In genomic region chr15:64157599-64158125, GRCh38 we compare ENCODE assay signal across 23 cellular contexts. TPM values are rescaled to one million over a fixed set of nuclear protein-coding genes. Genes with fewer than 3 reads are reported as not detected.
DNase-seq lines count a peak whose midpoint lies in the region; ATAC-seq, FAIRE-seq and TF ChIP-seq lines count a peak whose summit lies in the region.
"Had no signal": no experiment of that assay in that cellular context is flagged by ENCODE, and none has a peak within 500 bp of the region (broad histone marks: within the 10 kb centered on the region; RNA-seq: fewer than 3 reads in every experiment).

No MANE protein-coding gene starts in this region.

- TF ChIP-seq EP300 in K562 (IDR thresholded peaks at IDR 0.05; ENCODE audit: low read length) = no peak

- no peak overlapping the region for H2AFZ ChIP-seq in Karpas-422 (ENCODE audit: low read length)
- no peak overlapping the region for H2AFZ ChIP-seq in K562 (ENCODE audit: low read depth, low read length)

- no peaks in the 10 kb centered on the region for H3K27me3 ChIP-seq in Karpas-422 (ENCODE audit: low read length)
- no peaks in the 10 kb centered on the region for H3K27me3 ChIP-seq in K562 (ENCODE audit: control insufficient read depth in 2 of 2, insufficient read depth in 2 of 2, low read length in 2 of 2)
- peaks cover 9% of the 10 kb centered on the region for H3K27me3 ChIP-seq in neutrophil
- H3K27me3 ChIP-seq: ascending aorta had no signal

- in situ Hi-C loops in K562 (cut with MboI) = no loop called here

- no peak for TF ChIP-seq RAD21 in K562 (CRISPR knock-in tag; conservative IDR thresholded peaks at IDR 0.05 in 1 of 2, IDR thresholded peaks at IDR 0.05 in 1 of 2)

- no peak overlapping the region for H3K4me2 ChIP-seq in Karpas-422 (ENCODE audit: low read depth, low read length, poor library complexity, severe bottlenecking)
- no peak overlapping the region for H3K4me2 ChIP-seq in K562 (ENCODE audit: insufficient read depth, low read length)

- H3K4me1 Mint-ChIP-seq in activated T-cell treated with anti-CD3 and anti-CD28 coated beads, Interleukin-2, amount 50 U/mL, for 72 hours (ENCODE audit: low read depth) = peaks cover 45% of the 10 kb centered on the region

- TF ChIP-seq CTCF in K562 (IDR thresholded peaks at IDR 0.05 in 2 of 3, conservative IDR thresholded peaks at IDR 0.05 in 1 of 3; ENCODE audit: insufficient read depth in 2 of 3, low read depth in 1 of 3, low read length in 3 of 3) (no peak), neutrophil (IDR thresholded peaks at IDR 0.05) (no peak)

- no peak overlapping the region for H3K27ac ChIP-seq in Karpas-422 (ENCODE audit: low read length)
- H3K27ac ChIP-seq in K562 (ENCODE audit: extremely low read depth, low read depth, low read length) = no peak overlapping the region
- peak overlapping the region; percentile 18 for H3K27ac ChIP-seq in neutrophil
- H3K27ac ChIP-seq: ascending aorta, HL-60, tibial artery had no signal

- H3K4me3 Mint-ChIP-seq in activated T-cell treated with anti-CD3 and anti-CD28 coated beads, Interleukin-2, amount 50 U/mL, for 72 hours = peak overlapping the region in 1 of 2 donors; percentile 2
- H3K4me3 Mint-ChIP-seq: CD8-positive, alpha-beta T cell had no signal

- no peaks in the 10 kb centered on the region for H3K9me1 ChIP-seq in K562 (ENCODE audit: control insufficient read depth, insufficient read depth, low read length)

- 71% methylated on average over 1 of the region's 1 CpG for WGBS in K562 (ENCODE audit: insufficient coverage, low coverage, missing lambda C conversion rate)

- TF ChIP-seq POLR2A in K562 (conservative IDR thresholded peaks at IDR 0.05) = no peak; the same call in 1 of the 2 replicates

- H3K4me3 ChIP-seq in Karpas-422 (ENCODE audit: low read length) (no peak overlapping the region), K562 (no peak overlapping the region), neutrophil (ENCODE audit: low read depth in 1 of 2, low read length in 1 of 2) (no peak overlapping the region)
- H3K4me3 ChIP-seq: ascending aorta, HAP-1, tibial artery had no signal

- POLR2A ChIA-PET in K562 (lab: Yijun Ruan, JAX) = interaction anchor here (1.1 to 1.2 kb wide), 2 partner anchors 10 to 570 kb away, joined by 3 read pairs; no protein-coding TSS in a partner anchor

- no peaks in the 10 kb centered on the region for H3K9me3 ChIP-seq in Karpas-422 (ENCODE audit: low read length)
- no peaks in the 10 kb centered on the region for H3K9me3 ChIP-seq in K562 (replicated peaks; ENCODE audit: control insufficient read depth, insufficient read depth, low read depth, low read length)
- H3K9me3 ChIP-seq in neutrophil = no peaks in the 10 kb centered on the region
- H3K9me3 ChIP-seq: ascending aorta, HAP-1, tibial artery had no signal

- no peak for FAIRE-seq in K562 (lab: Jason Lieb, UNC)
- FAIRE-seq: GM18507, RCC 7860 had no signal

- peak overlapping the region; percentile 29 for H3K27ac Mint-ChIP-seq in activated T-cell treated with anti-CD3 and anti-CD28 coated beads, Interleukin-2, amount 50 U/mL, for 72 hours
- H3K27ac Mint-ChIP-seq: CD8-positive, alpha-beta T cell had no signal

- peaks cover 18 to 32% of the 10 kb centered on the region in 2 donors for H3K36me3 Mint-ChIP-seq in activated T-cell treated with anti-CD3 and anti-CD28 coated beads, Interleukin-2, amount 50 U/mL, for 72 hours (ENCODE audit: insufficient read depth in 2 of 2)

- BruUV-seq in K562 (replicated peaks; lab: Mats Ljungman, UMichigan) = no TSS peak

- H3K36me3 ChIP-seq in Karpas-422 (ENCODE audit: insufficient read depth, low read length) = peaks cover 33% of the 10 kb centered on the region
- peaks cover 75% of the 10 kb centered on the region for H3K36me3 ChIP-seq in K562 (ENCODE audit: control insufficient read depth, insufficient read depth, low read length)
- H3K36me3 ChIP-seq in neutrophil = peaks cover 78% of the 10 kb centered on the region

- intact Hi-C loops in K562 (cut with micrococcal nuclease) = loop anchor here (10.0 kb wide), 1 partner anchor 543 kb away; no protein-coding TSS in a partner anchor

- H3K9me2 ChIP-seq in Karpas-422 (replicated peaks; ENCODE audit: insufficient read depth, low read length) = no peaks in the 10 kb centered on the region

- CTCF ChIA-PET in K562 (lab: Yijun Ruan, JAX; ENCODE audit: low intra/inter-chr PET ratio) = no interaction called here

- peaks cover 9% of the 10 kb centered on the region for H3K27me3 Mint-ChIP-seq in activated T-cell treated with anti-CD3 and anti-CD28 coated beads, Interleukin-2, amount 50 U/mL, for 72 hours (ENCODE audit: low read depth)

- H3K79me2 ChIP-seq in Karpas-422 (ENCODE audit: low read length) (peaks cover 17% of the 10 kb centered on the region), K562 (ENCODE audit: control insufficient read depth, insufficient read depth, low read length) (peaks cover 43% of the 10 kb centered on the region)

- H3K9me3 Mint-ChIP-seq in activated T-cell treated with anti-CD3 and anti-CD28 coated beads, Interleukin-2, amount 50 U/mL, for 72 hours = no peaks in the 10 kb centered on the region
- H3K9me3 Mint-ChIP-seq: CD8-positive, alpha-beta T cell had no signal

- H3K9ac ChIP-seq in Karpas-422 (ENCODE audit: low read length) = no peak overlapping the region
- H3K9ac ChIP-seq in K562 (ENCODE audit: insufficient read depth in 1 of 2, low read depth in 2 of 2, low read length in 2 of 2) = no peak overlapping the region

- H4K20me1 ChIP-seq in Karpas-422 (ENCODE audit: insufficient read depth, low read depth, low read length) (peaks cover 16% of the 10 kb centered on the region; the same call in 1 of the 2 replicates), K562 (replicated peaks; ENCODE audit: control insufficient read depth, insufficient read depth, low read length) (no peaks in the 10 kb centered on the region; the same call in 1 of the 2 replicates)

- peaks cover 57% of the 10 kb centered on the region for H3K4me1 ChIP-seq in Karpas-422 (ENCODE audit: low read length)
- peaks cover 9 to 30% of the 10 kb centered on the region in 2 experiments; a peak in 4 of 5 replicates for H3K4me1 ChIP-seq in K562 (replicated peaks in 1 of 2; ENCODE audit: control insufficient read depth in 2 of 2, insufficient read depth in 2 of 2, low read length in 2 of 2)
- peaks cover 26 to 27% of the 10 kb centered on the region in 2 experiments for H3K4me1 ChIP-seq in neutrophil (ENCODE audit: control insufficient read depth in 1 of 2, insufficient read depth in 1 of 2, low read depth in 1 of 2, low read length in 1 of 2)

- DNase-seq in activated T-cell treated with anti-CD3 and anti-CD28 coated beads, Interleukin-2, amount 50 U/mL, for 72 hours = no peak
- no peak for DNase-seq in activated T-cell treated with anti-CD3 and anti-CD28 coated beads, Interleukin-2, amount 50 U/mL, for 48 hours
- DNase-seq in Karpas-422 = peak; percentile 55
- DNase-seq in K562 (ENCODE audit: extremely low read depth in 1 of 4, low spot score in 3 of 4) = no peak
- DNase-seq in HT-29 (ENCODE audit: low spot score) = no peak
- DNase-seq: activated CD4-positive, alpha-beta T cell treated with anti-CD3 and anti-CD28 coated beads, Interleukin-2, amount 50 U/mL, for 4 hours; DMS79; hypothalamus; kidney glomerular epithelial cell; MV-4-11; NCI-H1930; NCI-H446 treated with DMSO at 0.1 percent for 48 hours; NK-92 treated with Interleukin-12 subunit alpha and Interleukin-12 subunit beta, amount 100 ng/mL, for 24 hours had no signal

- no peak for ATAC-seq in activated T-cell treated with anti-CD3 and anti-CD28 coated beads, Interleukin-2, amount 50 U/mL, for 72 hours (replicated peaks in 1 of 2)
- ATAC-seq in K562 (no peak), GM19395 (IDR thresholded peaks at IDR 0.05; ENCODE audit: unreplicated experiment) (no peak), GM19023 (IDR thresholded peaks at IDR 0.05; ENCODE audit: unreplicated experiment) (no peak)
- ATAC-seq: CD8-positive, alpha-beta T cell had no signal

RNA-seq across cellular contexts. Expression of gene PPIB, which starts 5.2 kb away (rescaled TPM):
- 100 to 1,000 TPM; 228 to 302 TPM for total RNA-seq in activated T-cell treated with anti-CD3 and anti-CD28 coated beads, Interleukin-2, amount 50 U/mL, for 72 hours
- 165 and 257 TPM in 2 replicates for total RNA-seq in Karpas-422 (2014; rRNA removed; shearing (Covaris generic); ENCODE audit: low replicate concordance)
- 284 and 466 TPM in 2 replicates for total RNA-seq in K562 (2011; cell fraction: chromatin; rRNA removed; ENCODE audit: low replicate concordance)
- total RNA-seq in K562 (2011; cell fraction: nucleolus; rRNA removed) = 746 and 824 TPM in 2 replicates
- 510 and 682 TPM in 2 replicates for total RNA-seq in K562 (2011; cell fraction: nucleoplasm; rRNA removed)
- 381 and 402 TPM in 2 replicates for total RNA-seq in K562 (2014; rRNA removed)
- total RNA-seq in K562 (2014; rRNA removed; fragmentation: Illumina TruSeq; extraction: Trizol) = 258 and 306 TPM in 2 replicates
- total RNA-seq in K562 (2015; rRNA removed; fragmentation: Illumina TruSeq; extraction: Trizol) = 403 and 418 TPM in 2 replicates
- total RNA-seq in K562 (2021) = 374 and 413 TPM in 2 replicates
- 410 and 460 TPM in 2 replicates for polyA plus RNA-seq in K562 (2011; rRNA removed)
- 455 and 489 TPM in 2 replicates for polyA plus RNA-seq in K562 (2011; cell fraction: cytosol; rRNA removed)
- polyA plus RNA-seq in K562 (2011; cell fraction: nucleus; rRNA removed) = 136 and 186 TPM in 2 replicates
- polyA plus RNA-seq in K562 (2012) = 450 and 660 TPM in 2 replicates
- polyA plus RNA-seq in K562 (2014; fragmentation: Illumina TruSeq; extraction: Trizol) = 535 and 580 TPM in 2 replicates
- 100 to 1,000 TPM; 652 to 746 TPM for polyA plus RNA-seq in K562 (2014; fragmentation: Nextera tagmentation; extraction: Ambion mirVana)
- 419 and 439 TPM in 2 replicates for polyA plus RNA-seq in K562 (2014; rRNA removed)
- 325 and 372 TPM in 2 replicates for polyA minus RNA-seq in K562 (2011; rRNA and poly(A)+ RNA removed)
- polyA minus RNA-seq in K562 (2011; cell fraction: cytosol; rRNA and poly(A)+ RNA removed) = 155 and 164 TPM in 2 replicates
- 27.5 and 54.3 TPM in 2 replicates for polyA minus RNA-seq in K562 (2011; cell fraction: nucleus; rRNA and poly(A)+ RNA removed)
- 627 and 667 TPM in 2 replicates for total RNA-seq in HT-29 (2014; rRNA removed; shearing (Covaris generic))

RNA-seq across cellular contexts. Expression of gene SNX22, which starts 6.1 kb away (rescaled TPM):
- under 1 TPM; 0.60 to 0.74 TPM for total RNA-seq in activated T-cell treated with anti-CD3 and anti-CD28 coated beads, Interleukin-2, amount 50 U/mL, for 72 hours
- 51.5 and 71.4 TPM in 2 replicates for total RNA-seq in Karpas-422 (2014; rRNA removed; shearing (Covaris generic); ENCODE audit: low replicate concordance)
- 2.8 and 8.7 TPM in 2 replicates for total RNA-seq in K562 (2011; cell fraction: chromatin; rRNA removed; ENCODE audit: low replicate concordance)
- total RNA-seq in K562 (2011; cell fraction: nucleolus; rRNA removed) = 8.5 and 10.3 TPM in 2 replicates
- total RNA-seq in K562 (2011; cell fraction: nucleoplasm; rRNA removed) = 4.7 and 5.8 TPM in 2 replicates
- 2.1 and 2.3 TPM in 2 replicates for total RNA-seq in K562 (2014; rRNA removed)
- total RNA-seq in K562 (2014; rRNA removed; fragmentation: Illumina TruSeq; extraction: Trizol) = 0.99 and 1.2 TPM in 2 replicates
- total RNA-seq in K562 (2015; rRNA removed; fragmentation: Illumina TruSeq; extraction: Trizol) = 1.1 and 1.2 TPM in 2 replicates
- 1.8 and 3.0 TPM in 2 replicates for total RNA-seq in K562 (2021)
- 0.89 and 0.91 TPM in 2 replicates for polyA plus RNA-seq in K562 (2011; rRNA removed)
- 0.52 and 2.0 TPM in 2 replicates for polyA plus RNA-seq in K562 (2011; cell fraction: cytosol; rRNA removed)
- polyA plus RNA-seq in K562 (2011; cell fraction: nucleus; rRNA removed) = 4.2 and 8.3 TPM in 2 replicates
- 2.1 and 2.4 TPM in 2 replicates for polyA plus RNA-seq in K562 (2012)
- polyA plus RNA-seq in K562 (2014; fragmentation: Illumina TruSeq; extraction: Trizol) = 0.98 and 1.3 TPM in 2 replicates
- 1 to 10 TPM; 2.0 TPM for polyA plus RNA-seq in K562 (2014; fragmentation: Nextera tagmentation; extraction: Ambion mirVana)
- 1.7 and 2.0 TPM in 2 replicates for polyA plus RNA-seq in K562 (2014; rRNA removed)
- 0.84 and 1.3 TPM in 2 replicates for polyA minus RNA-seq in K562 (2011; rRNA and poly(A)+ RNA removed)
- polyA minus RNA-seq in K562 (2011; cell fraction: cytosol; rRNA and poly(A)+ RNA removed) = 0.67 and 0.73 TPM in 2 replicates
- polyA minus RNA-seq in K562 (2011; cell fraction: nucleus; rRNA and poly(A)+ RNA removed) = 4.8 and 5.0 TPM in 2 replicates
- total RNA-seq in HT-29 (2014; rRNA removed; shearing (Covaris generic)) = 0.03 and 0.18 TPM in 2 replicates
